ENCODE assay signal across 18 cellular contexts in genomic region chr5:151039665-151040064, GRCh38. TPM values are rescaled to one million over a fixed set of nuclear protein-coding genes. Genes with fewer than 3 reads are reported as not detected.
DNase-seq lines count a peak whose midpoint lies in the region; ATAC-seq, FAIRE-seq and TF ChIP-seq lines count a peak whose summit lies in the region.
"Had no signal": no experiment of that assay in that cellular context is flagged by ENCODE, and none has a peak within 500 bp of the region (broad histone marks: within the 10 kb centered on the region; RNA-seq: fewer than 3 reads in every experiment).

No MANE protein-coding gene starts in this region.

- H3K4me1 ChIP-seq in PC-9 (replicated peaks; ENCODE audit: insufficient read depth) (peaks cover 47% of the 10 kb centered on the region), lower lobe of right lung (peaks cover 60% of the 10 kb centered on the region), thyroid gland (peaks cover 59 to 67% of the 10 kb centered on the region in 2 donors)
- H3K4me1 ChIP-seq: SJCRH30 had no signal

- H4K20me1 ChIP-seq in PC-9 (ENCODE audit: insufficient read depth): no peaks in the 10 kb centered on the region

- POLR2A ChIA-PET in PC-9 (lab: Charles Lee; ENCODE audit: unreplicated experiment): no interaction called here

- no peak for TF ChIP-seq CTCF in PC-9 (conservative IDR thresholded peaks at IDR 0.05)
- TF ChIP-seq CTCF in coronary artery (IDR thresholded peaks at IDR 0.05): no peak
- no peak for TF ChIP-seq CTCF in lower lobe of right lung (IDR thresholded peaks at IDR 0.05)
- TF ChIP-seq CTCF in thyroid gland (IDR thresholded peaks at IDR 0.05): no peak

- no peaks in the 10 kb centered on the region for H3K9me3 ChIP-seq in PC-9 (ENCODE audit: insufficient read depth, low read depth)
- no peaks in the 10 kb centered on the region for H3K9me3 ChIP-seq in lower lobe of right lung
- no peaks in the 10 kb centered on the region for H3K9me3 ChIP-seq in thyroid gland
- H3K9me3 ChIP-seq: HAP-1, SJCRH30 had no signal

- H3F3A ChIP-seq in PC-9 (ENCODE audit: insufficient read depth, low read depth): peaks cover 59% of the 10 kb centered on the region

- H3K27ac ChIP-seq in PC-9 (peak overlapping the region; percentile 89), coronary artery (peak overlapping the region; percentile 59 to 75), lower lobe of right lung (peak overlapping the region; percentile 66), thyroid gland (peak overlapping the region; percentile 85 to 94 (median 88))
- H3K27ac ChIP-seq: SJCRH30 had no signal

- H3K9me2 ChIP-seq in PC-9 (ENCODE audit: insufficient read depth): no peaks in the 10 kb centered on the region

- H3K36me3 ChIP-seq in PC-9 (ENCODE audit: low read depth) (0 out of 2 replicates have a peak, but pooled peaks cover 15% of the 10 kb centered on the region), lower lobe of right lung (peaks cover 100% of the 10 kb centered on the region), thyroid gland (peaks cover 21 to 27% of the 10 kb centered on the region in 2 donors)
- H3K36me3 ChIP-seq: HAP-1 had no signal

- intact Hi-C loops in PC-9 (cut with micrococcal nuclease; ENCODE audit: unreplicated experiment): loop anchor here (1.0 to 5.0 kb wide), 3 partner anchors 19 to 237 kb away; partner anchors contain the start of gene GPX3
- intact Hi-C loops in lower lobe of right lung (cut with DNase I): no loop called here
- intact Hi-C loops in thyroid gland (cut with DNase I): no loop called here

- CTCF ChIA-PET in PC-9 (lab: Charles Lee): no interaction called here

- H3K4me3 ChIP-seq in PC-9: no peak overlapping the region
- H3K4me3 ChIP-seq in coronary artery: no peak overlapping the region
- H3K4me3 ChIP-seq in lower lobe of right lung: no peak overlapping the region
- H3K4me3 ChIP-seq in thyroid gland (replicated peaks in 1 of 3): no peak overlapping the region
- H3K4me3 ChIP-seq: HAP-1, SJCRH30 had no signal

- no peak for FAIRE-seq in HTR-8/SVneo (lab: Jason Lieb, UNC)

- WGBS in thyroid gland, 2 donors: 86 to 88% methylated on average over 9 of the region's 9 CpGs

- H3K79me2 ChIP-seq in PC-9 (ENCODE audit: low read depth): no peaks in the 10 kb centered on the region; the same call in 1 of the 2 replicates

- no peak for TF ChIP-seq POLR2A in thyroid gland (IDR thresholded peaks at IDR 0.05)

- no peak overlapping the region for H2AFZ ChIP-seq in PC-9

- no TSS peak for BruUV-seq in PC-9 (replicated peaks; lab: Mats Ljungman, UMichigan)

- peak in 1 of 2 donors; percentile 21 for ATAC-seq in lower lobe of right lung
- ATAC-seq: stimulated activated naive CD8-positive, alpha-beta T cell treated with anti-CD3 and anti-CD28 coated beads, Interleukin-15, amount 100 ng/mL, for 72 hours had no signal

- peak overlapping the region; percentile 63 for H3K4me2 ChIP-seq in PC-9

- H3K27me3 ChIP-seq in PC-9 (ENCODE audit: insufficient read depth, low read depth): no peaks in the 10 kb centered on the region
- H3K27me3 ChIP-seq in lower lobe of right lung (ENCODE audit: low read depth): no peaks in the 10 kb centered on the region
- H3K27me3 ChIP-seq in thyroid gland: no peaks in the 10 kb centered on the region
- H3K27me3 ChIP-seq: SJCRH30 had no signal

- DNase-seq in PC-9 (no peak), coronary artery (ENCODE audit: low spot score) (no peak), lower lobe of right lung (peak; percentile 31), thyroid gland (no peak), HTR-8/SVneo (ENCODE audit: insufficient read length, low spot score) (no peak), hypothalamus (lab: John Stamatoyannopoulos, UW) (no peak)
- DNase-seq in effector CD4-positive, alpha-beta T cell: no peak
- DNase-seq: activated CD4-positive, alpha-beta memory T cell treated with anti-CD3 and anti-CD28 coated beads, Interleukin-2, amount 10 ng/mL, durations not matched to agents 7 days and 5 days; activated T-cell treated with anti-CD3 and anti-CD28 coated beads, Interleukin-2, amount 50 U/mL, for 48 hours; COR-L47; dermis blood vessel endothelial cell; NCI-H2081 treated with DMSO at 0.1 percent for 48 hours; NCI-H524 treated with DMSO at 0.1 percent for 48 hours; SJCRH30; stimulated activated naive CD8-positive, alpha-beta T cell treated with anti-CD3 and anti-CD28 coated beads, Interleukin-15, amount 100 ng/mL, for 72 hours; T-helper 2 cell had no signal

RNA-seq across cellular contexts. Expression of gene GPX3, which starts 19.3 kb away (rescaled TPM):
- 84.6 and 93.2 TPM in 2 replicates for total RNA-seq in PC-9 (2021)
- 855 TPM for total RNA-seq in lower lobe of right lung
- over 10,000 TPM in 1 of 4 donors, 1,000 to 10,000 TPM in 3; 2,730 to 12,549 (median 7,201) TPM for total RNA-seq in thyroid gland
- total RNA-seq: activated CD4-positive, alpha-beta memory T cell treated with anti-CD3 and anti-CD28 coated beads, Interleukin-2, amount 10 ng/mL, durations not matched to agents 7 days and 5 days; B cell had no signal

RNA-seq across cellular contexts. Expression of gene TNIP1, which starts 41.2 kb away (rescaled TPM):
- total RNA-seq in PC-9 (2021) (122 and 124 TPM in 2 replicates), lower lobe of right lung (99.6 TPM), thyroid gland (100 to 1,000 TPM in 1 of 4 donors, 10 to 100 TPM in 3; 74.4 to 115 (median 94.7) TPM)
